In genomic region chr14:102419276-102419675, GRCh38 we compare ENCODE assay signal across 20 cellular contexts.
"Had no signal": no experiment of that assay in that cellular context is flagged by ENCODE, and none has a peak within 500 bp of the region (broad histone marks: within the 10 kb centered on the region; RNA-seq: fewer than 3 reads in every experiment).

No MANE protein-coding gene starts in this region.

- H3K4me3 Mint-ChIP-seq: activated CD4-positive, alpha-beta T cell treated with anti-CD3 and anti-CD28 coated beads, Interleukin-2, amount 10 ng/mL, durations not matched to agents 7 days and 5 days; activated CD8-positive, alpha-beta T cell treated with anti-CD3 and anti-CD28 coated beads, Interleukin-2, amount 10 ng/mL, durations not matched to agents 7 days and 5 days; stimulated activated naive CD8-positive, alpha-beta T cell treated with anti-CD3 and anti-CD28 coated beads, Interleukin-15, amount 100 ng/mL, for 72 hours; type B pancreatic cell had no signal

- H3K4me1 Mint-ChIP-seq: activated CD4-positive, alpha-beta T cell treated with anti-CD3 and anti-CD28 coated beads, Interleukin-2, amount 10 ng/mL, durations not matched to agents 7 days and 5 days; stimulated activated naive CD8-positive, alpha-beta T cell treated with anti-CD3 and anti-CD28 coated beads, Interleukin-15, amount 100 ng/mL, for 72 hours had no signal

- H3K36me3 ChIP-seq: cardiac muscle cell, pancreas had no signal

- H3K4me2 ChIP-seq: smooth muscle cell had no signal

- H3K27me3 ChIP-seq: adrenal gland, cardiac muscle cell, pancreas, right lobe of liver, testis had no signal

- H3K27ac ChIP-seq: adrenal gland, cardiac muscle cell, coronary artery, pancreas, right lobe of liver, testis had no signal

- H3K9me3 ChIP-seq: adrenal gland, pancreas, right lobe of liver, testis had no signal

- H3K27me3 Mint-ChIP-seq: activated CD4-positive, alpha-beta T cell treated with anti-CD3 and anti-CD28 coated beads, Interleukin-2, amount 10 ng/mL, durations not matched to agents 7 days and 5 days; stimulated activated naive CD8-positive, alpha-beta T cell treated with anti-CD3 and anti-CD28 coated beads, Interleukin-15, amount 100 ng/mL, for 72 hours; type B pancreatic cell had no signal

- H3K27ac Mint-ChIP-seq: activated CD8-positive, alpha-beta T cell treated with anti-CD3 and anti-CD28 coated beads, Interleukin-2, amount 10 ng/mL, durations not matched to agents 7 days and 5 days; type B pancreatic cell had no signal

- DNase-seq: activated CD4-positive, alpha-beta T cell treated with anti-CD3 and anti-CD28 coated beads, Interleukin-2, amount 10 ng/mL, durations not matched to agents 7 days and 5 days; activated CD4-positive, CD25-positive, alpha-beta regulatory T cell; activated CD8-positive, alpha-beta memory T cell treated with anti-CD3 and anti-CD28 coated beads, Interleukin-2, amount 50 U/mL, for 4 hours; activated CD8-positive, alpha-beta T cell treated with anti-CD3 and anti-CD28 coated beads, Interleukin-2, amount 10 ng/mL, durations not matched to agents 7 days and 5 days; activated effector memory CD4-positive, alpha-beta T cell treated with Interleukin-2 at 50 U/mL for 16 hours; activated naive CD4-positive, alpha-beta T cell treated with anti-CD3 and anti-CD28 coated beads, Interleukin-2, amount 50 U/mL, for 16 hours; activated T-cell treated with anti-CD3 and anti-CD28 coated beads, Interleukin-2, amount 50 U/mL, for 48 hours; left ventricle myocardium superior; pancreas; right lobe of liver; stimulated activated CD4-positive, alpha-beta T cell treated with anti-CD3 and anti-CD28 coated beads, Interleukin-4, amount 100 ng/mL, for 1 hour; stimulated activated naive CD8-positive, alpha-beta T cell treated with anti-CD3 and anti-CD28 coated beads, Interleukin-15, amount 100 ng/mL, for 72 hours; T-helper 1 cell; T-helper 9 cell; testis had no signal

- H3K4me3 ChIP-seq: adrenal gland, cardiac muscle cell, coronary artery, pancreas, right lobe of liver, smooth muscle cell, testis had no signal

- H3K9me3 Mint-ChIP-seq: activated CD4-positive, alpha-beta T cell treated with anti-CD3 and anti-CD28 coated beads, Interleukin-2, amount 10 ng/mL, durations not matched to agents 7 days and 5 days; stimulated activated naive CD8-positive, alpha-beta T cell treated with anti-CD3 and anti-CD28 coated beads, Interleukin-15, amount 100 ng/mL, for 72 hours; type B pancreatic cell had no signal

- H3K4me1 ChIP-seq: adrenal gland, pancreas, right lobe of liver, testis had no signal

- ATAC-seq: activated CD8-positive, alpha-beta T cell treated with anti-CD3 and anti-CD28 coated beads, Interleukin-2, amount 10 ng/mL, durations not matched to agents 7 days and 5 days; left ventricle myocardium superior; pancreas; stimulated activated naive CD8-positive, alpha-beta T cell treated with anti-CD3 and anti-CD28 coated beads, Interleukin-15, amount 100 ng/mL, for 72 hours had no signal
